Comparison of ENCODE assay signal across 11 cellular contexts in the genomic region with DNA sequence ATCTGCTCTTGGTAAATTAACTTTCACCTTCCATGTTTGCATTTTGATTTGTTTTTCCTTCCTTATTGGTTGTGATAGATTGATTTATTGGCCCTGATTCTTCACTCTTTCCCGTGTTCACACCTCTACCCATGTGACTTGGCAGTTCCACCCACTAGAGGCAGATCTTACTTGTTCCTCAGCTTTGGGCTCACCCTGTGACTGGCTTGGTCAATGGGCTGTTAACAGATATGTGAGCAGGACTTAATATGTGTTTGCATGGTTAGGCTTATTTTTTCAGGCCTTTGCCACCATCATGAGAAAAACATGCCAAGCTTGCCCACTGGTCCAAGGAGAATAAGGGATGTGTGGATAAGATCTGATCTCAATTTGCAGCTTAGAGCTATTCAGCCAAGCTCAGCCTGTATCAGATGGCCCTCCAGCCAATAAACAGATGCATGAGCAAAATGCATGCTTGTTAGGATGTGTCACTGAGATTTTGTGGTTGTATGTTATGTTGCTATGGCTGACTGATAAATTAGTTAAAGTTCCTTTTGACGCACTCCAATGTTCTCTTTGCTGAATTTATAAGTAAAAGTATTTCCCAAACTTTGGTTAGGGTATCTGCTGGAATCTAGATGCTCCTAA. TPM values are rescaled to one million over a fixed set of nuclear protein-coding genes. Genes with fewer than 3 reads are reported as not detected.
DNase-seq lines count a peak whose midpoint lies in the region; ATAC-seq and TF ChIP-seq lines count a peak whose summit lies in the region.
"Had no signal": no experiment of that assay in that cellular context is flagged by ENCODE, and none has a peak within 500 bp of the region (broad histone marks: within the 10 kb centered on the region; RNA-seq: fewer than 3 reads in every experiment).

No MANE protein-coding gene starts in this region.

- no peak overlapping the region for H3K27ac ChIP-seq in caudate nucleus (ENCODE audit: low read depth, low read length)

- H3K36me3 Mint-ChIP-seq in osteocyte (ENCODE audit: unreplicated experiment), result no peaks in the 10 kb centered on the region
- H3K36me3 Mint-ChIP-seq: brain had no signal

- H3K4me3 Mint-ChIP-seq in osteocyte (ENCODE audit: unreplicated experiment), result no peak overlapping the region
- H3K4me3 Mint-ChIP-seq: brain had no signal

- peaks cover 10% of the 10 kb centered on the region for H3K27me3 Mint-ChIP-seq in osteocyte (ENCODE audit: unreplicated experiment)
- H3K27me3 Mint-ChIP-seq: brain had no signal

- no peaks in the 10 kb centered on the region for H3K4me1 Mint-ChIP-seq in osteocyte (ENCODE audit: unreplicated experiment)
- H3K4me1 Mint-ChIP-seq: brain had no signal

- no peak for TF ChIP-seq CTCF in epithelial cell of esophagus (IDR thresholded peaks at IDR 0.05; ENCODE audit: insufficient read depth, low read depth, low read length, missing control alignments)
- TF ChIP-seq CTCF in osteocyte (IDR thresholded peaks at IDR 0.05), result no peak

- peak; percentile 49 for DNase-seq in Daoy (ENCODE audit: low read depth)
- DNase-seq in NCI-H226, result peak; percentile 58
- peak; percentile 59 for DNase-seq in epithelial cell of esophagus (ENCODE audit: low read depth)
- peak; percentile 59 for DNase-seq in osteocyte (ENCODE audit: extremely low spot score, unreplicated experiment)
- no peak for DNase-seq in DMS153 (lab: John Stamatoyannopoulos, UW)
- DNase-seq in caudate nucleus (lab: John Stamatoyannopoulos, UW), result no peak
- DNase-seq: activated CD8-positive, alpha-beta memory T cell treated with anti-CD3 and anti-CD28 coated beads, Interleukin-2, amount 50 U/mL, for 48 hours; stimulated activated naive CD8-positive, alpha-beta T cell treated with anti-CD3 and anti-CD28 coated beads, Interleukin-15, Interleukin-2, amounts not matched to agents 100 U/mL and 50 U/mL, for 24 hours had no signal

- ATAC-seq in HG03095 (IDR thresholded peaks at IDR 0.05; ENCODE audit: unreplicated experiment) (no peak), GM18870 (IDR thresholded peaks at IDR 0.05; ENCODE audit: unreplicated experiment) (no peak)
- ATAC-seq: stimulated activated naive CD8-positive, alpha-beta T cell treated with anti-CD3 and anti-CD28 coated beads, Interleukin-15, Interleukin-2, amounts not matched to agents 100 U/mL and 50 U/mL, for 24 hours had no signal

- no peak overlapping the region for H3K4me3 ChIP-seq in epithelial cell of esophagus (ENCODE audit: low read length)

- peaks cover 13% of the 10 kb centered on the region for H3K9me3 Mint-ChIP-seq in osteocyte (ENCODE audit: unreplicated experiment)

- no peak overlapping the region for H3K27ac Mint-ChIP-seq in osteocyte (ENCODE audit: unreplicated experiment)
- H3K27ac Mint-ChIP-seq: brain had no signal

RNA-seq across cellular contexts. Expression of a gene that starts 48.0 kb away (rescaled TPM):
- total RNA-seq in Daoy (2014; rRNA removed; shearing (Covaris generic)), result 7.8 and 10.6 TPM in 2 replicates
- 1.3 and 1.6 TPM in 2 replicates for total RNA-seq in osteocyte

Comparison
In these comparisons a context has a peak if more than half of its experiments do, and no peak if none do; other contexts are left out.
1. DNase-seq: peak in Daoy (single experiment), NCI-H226 (single experiment), epithelial cell of esophagus (single experiment) and osteocyte (single experiment); none in DMS153 (single experiment) and caudate nucleus (0 of 61).